In genomic region chr2:24493713-24494112, GRCh38 we compare ENCODE assay signal across 8 cellular contexts. TPM values are rescaled to one million over a fixed set of nuclear protein-coding genes. Genes with fewer than 3 reads are reported as not detected.
DNase-seq lines count a peak whose midpoint lies in the region; ATAC-seq and TF ChIP-seq lines count a peak whose summit lies in the region.
"Had no signal": no experiment of that assay in that cellular context is flagged by ENCODE, and none has a peak within 500 bp of the region (broad histone marks: within the 10 kb centered on the region; RNA-seq: fewer than 3 reads in every experiment).

No MANE protein-coding gene starts in this region.

- H3K27me3 ChIP-seq in HCT116 (ENCODE audit: insufficient read depth, low read length): peaks cover 3% of the 10 kb centered on the region; the same call in 1 of the 2 replicates
- no peaks in the 10 kb centered on the region for H3K27me3 ChIP-seq in esophagus muscularis mucosa
- H3K27me3 ChIP-seq in psoas muscle (ENCODE audit: insufficient read depth in 3 of 3, low read length in 2 of 3): no peaks in the 10 kb centered on the region

- H3K4me1 ChIP-seq in HCT116 (ENCODE audit: control insufficient read depth in 1 of 2, insufficient read depth in 2 of 2, low read length in 2 of 2) (peaks cover 8 to 24% of the 10 kb centered on the region in 2 experiments), esophagus muscularis mucosa (peaks cover 23 to 75% (median 68%) of the 10 kb centered on the region in 4 donors), psoas muscle (peaks cover 52% of the 10 kb centered on the region)

- TF ChIP-seq CTCF in HCT116 (IDR thresholded peaks at IDR 0.05 in 2 of 3, conservative IDR thresholded peaks at IDR 0.05 in 1 of 3; ENCODE audit: borderline replicate concordance in 1 of 3, insufficient read depth in 1 of 3, low read depth in 2 of 3, low read length in 2 of 3) (no peak), esophagus muscularis mucosa (IDR thresholded peaks at IDR 0.05) (no peak), psoas muscle (IDR thresholded peaks at IDR 0.05) (no peak)

- intact Hi-C loops in HCT116 (cut with micrococcal nuclease) (no loop called here), esophagus muscularis mucosa (cut with DNase I) (loop anchor here (5.0 kb wide), 1 partner anchor 299 kb away; the partner anchor contains the start of genes CENPO and PTRHD1), psoas muscle (cut with DNase I) (loop anchor here (2.0 to 10.0 kb wide), 4 partner anchors 57 to 171 kb away; no protein-coding TSS in a partner anchor)

- H4K20me1 ChIP-seq in HCT116 (ENCODE audit: insufficient read depth): no peaks in the 10 kb centered on the region

- H3K9me3 ChIP-seq in HCT116 (ENCODE audit: control insufficient read depth in 1 of 2, insufficient read depth in 1 of 2, low read depth in 1 of 2, low read length in 2 of 2) (no peaks in the 10 kb centered on the region), esophagus muscularis mucosa (no peaks in the 10 kb centered on the region), psoas muscle (no peaks in the 10 kb centered on the region)

- no peak for ATAC-seq in HCT116
- ATAC-seq in psoas muscle: no peak
- no peak for ATAC-seq in GM18858 (IDR thresholded peaks at IDR 0.05; ENCODE audit: unreplicated experiment)

- no peak overlapping the region for H2AFZ ChIP-seq in HCT116 (ENCODE audit: low read depth, low read length, poor library complexity, severe bottlenecking)

- H3K36me3 ChIP-seq in HCT116 (ENCODE audit: control insufficient read depth in 1 of 2, insufficient read depth in 2 of 2, low read length in 2 of 2) (no peaks in the 10 kb centered on the region), esophagus muscularis mucosa (no peaks in the 10 kb centered on the region), psoas muscle (ENCODE audit: insufficient read depth in 1 of 2, low read depth in 1 of 2) (no peaks in the 10 kb centered on the region)

- no peak for TF ChIP-seq EP300 in esophagus muscularis mucosa (IDR thresholded peaks at IDR 0.05)

- TF ChIP-seq POLR2A in HCT116 (IDR thresholded peaks at IDR 0.05; ENCODE audit: borderline replicate concordance, extremely low read depth, insufficient read depth, insufficient read length): no peak
- no peak for TF ChIP-seq POLR2A in esophagus muscularis mucosa (IDR thresholded peaks at IDR 0.05; ENCODE audit: low read depth)

- CTCF ChIA-PET in HCT116 (lab: Charles Lee): no interaction called here

- TF ChIP-seq RAD21 in HCT116 (IDR thresholded peaks at IDR 0.05; ENCODE audit: low read depth): no peak

- no peak overlapping the region for H3K4me2 ChIP-seq in HCT116 (ENCODE audit: low read length)

- WGBS in esophagus muscularis mucosa: 45% methylated on average over 1 of the region's 1 CpG
- WGBS in psoas muscle, 3 donors: 25 to 56% (median 41%) methylated on average over 1 of the region's 1 CpG

- H3K9me2 ChIP-seq in HCT116 (ENCODE audit: insufficient read depth): no peaks in the 10 kb centered on the region

- H3K27ac ChIP-seq in HCT116 (ENCODE audit: low read depth, low read length): no peak overlapping the region
- H3K27ac ChIP-seq in esophagus muscularis mucosa (replicated peaks in 1 of 4): peak overlapping the region in 1 of 4 donors; percentile 93
- H3K27ac ChIP-seq in psoas muscle: peak overlapping the region; percentile 24

- POLR2A ChIA-PET in HCT116 (lab: Charles Lee): no interaction called here

- H3K9ac ChIP-seq in HCT116 (ENCODE audit: low read length): no peak overlapping the region

- H3K4me3 ChIP-seq in HCT116 (replicated peaks in 1 of 2; ENCODE audit: low read depth in 1 of 2, low read length in 2 of 2) (no peak overlapping the region), esophagus muscularis mucosa (peak overlapping the region; percentile 83 to 97 (median 86)), psoas muscle (peak overlapping the region; percentile 86)

- DNase-seq in HCT116 (ENCODE audit: low read depth, low spot score) (no peak), SIG-M5 (lab: John Stamatoyannopoulos, UW) (peak; percentile 27), esophagus muscularis mucosa (ENCODE audit: extremely low spot score) (no peak), psoas muscle (no peak), germinal center (ENCODE audit: low spot score) (no peak), DMS114 treated with DMSO at 0.1 percent for 48 hours (lab: John Stamatoyannopoulos, UW; ENCODE audit: unreplicated experiment) (no peak)
- DNase-seq: GF-D8 had no signal

- no peaks in the 10 kb centered on the region for H3K79me2 ChIP-seq in HCT116 (ENCODE audit: insufficient read depth, low read length)

- RAD21 ChIA-PET in HCT116 (lab: Charles Lee; ENCODE audit: low non-redundant PET in 1 of 2, low total read pairs in 2 of 2, uncharacterized antibody in 2 of 2, unreplicated experiment in 2 of 2): no interaction called here

- BruUV-seq in HCT116 (replicated peaks; lab: Mats Ljungman, UMichigan): TSS peak; percentile 42

TF ChIP-seq in HCT116, 20 proteins besides CTCF, POLR2A, EP300 and RAD21:
- TF ChIP-seq YY1 (IDR thresholded peaks at IDR 0.05; ENCODE audit: extremely low read depth, insufficient replicate concordance, low read depth, low read length): no peak
- TF ChIP-seq SRF (IDR thresholded peaks at IDR 0.05; ENCODE audit: low read depth): no peak
- TF ChIP-seq EZH2 (IDR thresholded peaks at IDR 0.05): no peak
- TF ChIP-seq EGR1 (IDR thresholded peaks at IDR 0.05; ENCODE audit: low read depth): no peak
- TF ChIP-seq CBX3 (IDR thresholded peaks at IDR 0.05; ENCODE audit: low read depth): no peak
- TF ChIP-seq, protein P1, sequence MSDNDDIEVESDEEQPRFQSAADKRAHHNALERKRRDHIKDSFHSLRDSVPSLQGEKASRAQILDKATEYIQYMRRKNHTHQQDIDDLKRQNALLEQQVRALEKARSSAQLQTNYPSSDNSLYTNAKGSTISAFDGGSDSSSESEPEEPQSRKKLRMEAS (IDR thresholded peaks at IDR 0.05): no peak
- no peak for TF ChIP-seq JUND (IDR thresholded peaks at IDR 0.05)
- no peak for TF ChIP-seq FOSL1 (IDR thresholded peaks at IDR 0.05; ENCODE audit: low read depth)

RNA-seq across cellular contexts. Expression of gene NCOA1, which starts 2.7 kb away (rescaled TPM):
- 10.4 TPM for total RNA-seq in HCT116 (2021; ENCODE audit: unreplicated experiment)
- 4.4 and 5.5 TPM in 2 replicates for polyA plus RNA-seq in HCT116 (2012)
- total RNA-seq in esophagus muscularis mucosa: 10 to 100 TPM; 43.9 to 49.4 (median 47.3) TPM
- 10 to 100 TPM; 44.2 to 78.1 (median 53.9) TPM for total RNA-seq in psoas muscle
- polyA plus RNA-seq in psoas muscle: 10 to 100 TPM; 12.8 to 23.0 (median 19.1) TPM

Comparison
In these comparisons a context has a peak if more than half of its experiments do, and no peak if none do; other contexts are left out.
1. H3K4me3 ChIP-seq: peak in esophagus muscularis mucosa (4 of 4) and psoas muscle (single experiment); none in HCT116 (0 of 2).